Comparison of ENCODE assay signal across 17 cellular contexts in the genomic region with DNA sequence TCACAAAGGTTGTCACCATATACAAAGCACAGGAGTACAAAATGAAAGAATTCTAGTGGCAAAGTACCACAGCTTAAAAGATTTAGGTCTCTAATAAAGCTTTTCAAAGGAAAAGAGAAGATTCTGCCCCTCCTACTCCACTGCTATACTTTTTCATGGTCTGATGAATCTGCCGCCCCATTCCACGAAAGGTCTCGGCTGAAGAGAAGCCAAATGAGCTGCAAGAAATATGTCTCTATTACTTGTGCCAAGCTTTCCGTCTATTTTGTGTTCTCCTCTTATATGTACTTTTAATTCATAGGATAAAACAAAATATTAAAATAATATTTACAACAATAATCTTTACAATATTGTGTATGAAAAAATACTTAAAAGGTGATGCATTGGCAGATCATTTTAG.
DNase-seq lines count a peak whose midpoint lies in the region; ATAC-seq and TF ChIP-seq lines count a peak whose summit lies in the region.
"Had no signal": no experiment of that assay in that cellular context is flagged by ENCODE, and none has a peak within 500 bp of the region (broad histone marks: within the 10 kb centered on the region; RNA-seq: fewer than 3 reads in every experiment).

No MANE protein-coding gene starts in this region.

- intact Hi-C loops in esophagus muscularis mucosa (cut with DNase I) (no loop called here), upper lobe of right lung (cut with DNase I) (no loop called here), body of pancreas (cut with DNase I) (no loop called here)

- H3K4me3 ChIP-seq in esophagus muscularis mucosa (peak overlapping the region; percentile 5 to 38 (median 28)), osteoblast (ENCODE audit: insufficient read depth, low read length) (peak overlapping the region; percentile 59), upper lobe of right lung (peak overlapping the region; percentile 14), body of pancreas (no peak overlapping the region)
- H3K4me3 ChIP-seq: hepatocyte had no signal

- peak; percentile 36 to 47 for DNase-seq in NCI-H446 (lab: John Stamatoyannopoulos, UW)
- DNase-seq in esophagus muscularis mucosa (ENCODE audit: extremely low spot score) = no peak
- no peak for DNase-seq in osteoblast (ENCODE audit: insufficient read length, low spot score, missing footprints)
- no peak for DNase-seq in upper lobe of right lung
- DNase-seq in hepatic stellate cell (ENCODE audit: low spot score) = no peak
- no peak for DNase-seq in body of pancreas
- DNase-seq: activated gamma-delta T cell; AML-193; central memory CD4-positive, alpha-beta T cell; effector memory CD4-positive, alpha-beta T cell; naive thymus-derived CD4-positive, alpha-beta T cell; NCI-H1105; NCI-H2107; PC-3; stimulated activated CD4-positive, alpha-beta T cell treated with anti-CD3 and anti-CD28 coated beads, Interleukin-12 subunit alpha, Interleukin-12 subunit beta, amount 100 ng/mL, for 4 hours had no signal

- no peaks in the 10 kb centered on the region for H4K20me1 ChIP-seq in osteoblast (ENCODE audit: insufficient read depth, low read length)

- WGBS in esophagus muscularis mucosa = 46% methylated on average over 4 of the region's 4 CpGs
- WGBS in body of pancreas, 2 donors = 84 to 86% methylated on average over 4 of the region's 4 CpGs

- peak overlapping the region; percentile 71 for H3K4me2 ChIP-seq in osteoblast (ENCODE audit: insufficient read depth, low read length)
- H3K4me2 ChIP-seq: hepatocyte had no signal

- H2AFZ ChIP-seq in osteoblast (ENCODE audit: low read length) = peak overlapping the region; percentile 54
- H2AFZ ChIP-seq: hepatocyte had no signal

- H3K9me3 ChIP-seq in esophagus muscularis mucosa (no peaks in the 10 kb centered on the region), osteoblast (ENCODE audit: low read depth, low read length) (no peaks in the 10 kb centered on the region), upper lobe of right lung (no peaks in the 10 kb centered on the region), body of pancreas (no peaks in the 10 kb centered on the region)

- H3K79me2 ChIP-seq in osteoblast (ENCODE audit: insufficient read depth, low read length) = no peaks in the 10 kb centered on the region
- H3K79me2 ChIP-seq: hepatocyte had no signal

- H3K36me3 ChIP-seq in esophagus muscularis mucosa = peaks cover 0 to 46% (median 0%) of the 10 kb centered on the region in 4 donors
- H3K36me3 ChIP-seq in osteoblast (ENCODE audit: insufficient read depth, low read length) = no peaks in the 10 kb centered on the region
- H3K36me3 ChIP-seq in upper lobe of right lung = no peaks in the 10 kb centered on the region
- H3K36me3 ChIP-seq in body of pancreas (replicated peaks in 1 of 2; ENCODE audit: insufficient read depth in 1 of 2, low read depth in 2 of 2) = no peaks in the 10 kb centered on the region

- H3K4me1 ChIP-seq in esophagus muscularis mucosa = no peaks in the 10 kb centered on the region
- H3K4me1 ChIP-seq in osteoblast (ENCODE audit: insufficient read depth, low read length) = no peaks in the 10 kb centered on the region
- H3K4me1 ChIP-seq in upper lobe of right lung = no peaks in the 10 kb centered on the region
- H3K4me1 ChIP-seq in body of pancreas = no peaks in the 10 kb centered on the region

- no peak for TF ChIP-seq POLR2A in esophagus muscularis mucosa (IDR thresholded peaks at IDR 0.05; ENCODE audit: low read depth)
- no peak for TF ChIP-seq POLR2A in body of pancreas (IDR thresholded peaks at IDR 0.05)

- H3K27ac ChIP-seq in esophagus muscularis mucosa (replicated peaks in 1 of 4) = no peak overlapping the region
- no peak overlapping the region for H3K27ac ChIP-seq in osteoblast (ENCODE audit: low read depth, low read length)
- no peak overlapping the region for H3K27ac ChIP-seq in upper lobe of right lung
- H3K27ac ChIP-seq in body of pancreas = no peak overlapping the region
- H3K27ac ChIP-seq: hepatocyte had no signal

- TF ChIP-seq CTCF in esophagus muscularis mucosa (IDR thresholded peaks at IDR 0.05) = no peak
- no peak for TF ChIP-seq CTCF in osteoblast (IDR thresholded peaks at IDR 0.05; ENCODE audit: extremely low read depth, low read depth, low read length)
- no peak for TF ChIP-seq CTCF in upper lobe of right lung (IDR thresholded peaks at IDR 0.05)
- TF ChIP-seq CTCF in body of pancreas (IDR thresholded peaks at IDR 0.05) = no peak

- no peak for ATAC-seq in upper lobe of right lung
- ATAC-seq in HG03097 (IDR thresholded peaks at IDR 0.05; ENCODE audit: low FRiP score, unreplicated experiment) = no peak
- ATAC-seq in body of pancreas = no peak
- ATAC-seq: naive thymus-derived CD4-positive, alpha-beta T cell; PC-3 had no signal

- no peak for TF ChIP-seq EP300 in esophagus muscularis mucosa (IDR thresholded peaks at IDR 0.05)

- no peaks in the 10 kb centered on the region for H3K27me3 ChIP-seq in esophagus muscularis mucosa
- no peaks in the 10 kb centered on the region for H3K27me3 ChIP-seq in osteoblast (ENCODE audit: insufficient read depth, low read length)
- no peaks in the 10 kb centered on the region for H3K27me3 ChIP-seq in upper lobe of right lung
- no peaks in the 10 kb centered on the region for H3K27me3 ChIP-seq in body of pancreas
- H3K27me3 ChIP-seq: hepatocyte had no signal

Comparison
In these comparisons a context has a peak if more than half of its experiments do, and no peak if none do; other contexts are left out.
1. DNase-seq: peak in NCI-H446 (2 of 2); none in esophagus muscularis mucosa (single experiment), osteoblast (single experiment), upper lobe of right lung (single experiment), hepatic stellate cell (single experiment) and body of pancreas (0 of 4).
2. H3K4me3 ChIP-seq: peak in esophagus muscularis mucosa (4 of 4), osteoblast (single experiment) and upper lobe of right lung (single experiment); none in body of pancreas (0 of 2).